8 cellular contexts compared by ENCODE assay signal in the genomic region with DNA sequence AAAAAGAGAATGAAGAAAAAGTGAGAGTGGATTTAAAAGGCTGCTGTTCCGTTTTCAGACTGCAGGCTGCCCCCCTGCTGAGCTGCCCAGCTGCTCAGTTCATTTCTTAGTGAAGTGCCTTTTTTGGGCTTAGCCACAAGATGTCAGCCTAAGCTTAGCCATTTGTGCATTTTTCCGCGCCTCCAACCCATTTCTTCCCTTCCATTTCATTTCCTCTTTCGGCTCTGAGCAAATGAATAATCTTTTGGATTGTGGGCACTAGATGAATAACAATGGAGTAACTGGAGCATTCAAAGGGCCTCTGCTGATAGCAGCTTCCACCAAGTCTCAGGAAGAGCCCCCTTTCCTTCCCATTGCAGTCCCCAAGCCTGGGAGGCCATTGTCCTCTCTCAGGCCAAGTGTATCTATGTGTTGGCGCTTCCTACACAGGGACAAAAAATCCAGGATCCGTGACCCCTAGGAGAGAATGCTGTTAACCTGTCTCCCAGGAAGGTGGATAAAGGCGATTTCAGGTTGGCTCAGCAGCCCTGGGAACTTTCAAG.
A peak's percentile ranks its signal among the peaks of the same experiment; 100 is the strongest.
DNase-seq lines count a peak whose midpoint lies in the region; ATAC-seq and TF ChIP-seq lines count a peak whose summit lies in the region.

No MANE protein-coding gene starts in this region.

- no peak overlapping the region for H3K4me3 Mint-ChIP-seq in activated CD8-positive, alpha-beta T cell treated with anti-CD3 and anti-CD28 coated beads, Interleukin-2, amount 10 ng/mL, durations not matched to agents 7 days and 5 days
- H3K4me3 Mint-ChIP-seq in glutamatergic neuron (ENCODE audit: unreplicated experiment): no peak overlapping the region

- DNase-seq in NCI-H446 treated with DMSO at 0.1 percent for 48 hours (lab: John Stamatoyannopoulos, UW) (peak; percentile 79), glutamatergic neuron (peak; percentile 72), pons (ENCODE audit: low spot score) (peak; percentile 77), mesenteric fat pad (ENCODE audit: low spot score) (no peak)
- DNase-seq in activated CD8-positive, alpha-beta T cell treated with anti-CD3 and anti-CD28 coated beads, Interleukin-2, amount 10 ng/mL, durations not matched to agents 7 days and 5 days: peak; percentile 47

- no peak overlapping the region for H3K27ac ChIP-seq in DOHH2 (ENCODE audit: low read depth, low read length)

- H3K36me3 ChIP-seq in DOHH2 (ENCODE audit: control insufficient read depth, low read length): no peaks in the 10 kb centered on the region

- H3K4me1 Mint-ChIP-seq in activated CD8-positive, alpha-beta T cell treated with anti-CD3 and anti-CD28 coated beads, Interleukin-2, amount 10 ng/mL, durations not matched to agents 7 days and 5 days (ENCODE audit: low read depth): peaks cover 8% of the 10 kb centered on the region
- peaks cover 18% of the 10 kb centered on the region for H3K4me1 Mint-ChIP-seq in glutamatergic neuron (ENCODE audit: low read depth, unreplicated experiment)

- H3K36me3 Mint-ChIP-seq in activated CD8-positive, alpha-beta T cell treated with anti-CD3 and anti-CD28 coated beads, Interleukin-2, amount 10 ng/mL, durations not matched to agents 7 days and 5 days (ENCODE audit: low read depth): no peaks in the 10 kb centered on the region
- no peaks in the 10 kb centered on the region for H3K36me3 Mint-ChIP-seq in glutamatergic neuron (ENCODE audit: unreplicated experiment)

- no peak overlapping the region for H3K4me3 ChIP-seq in DOHH2 (ENCODE audit: low read length)

- peaks cover 2% of the 10 kb centered on the region for H3K27me3 Mint-ChIP-seq in activated CD8-positive, alpha-beta T cell treated with anti-CD3 and anti-CD28 coated beads, Interleukin-2, amount 10 ng/mL, durations not matched to agents 7 days and 5 days (ENCODE audit: low read depth)
- H3K27me3 Mint-ChIP-seq in glutamatergic neuron (ENCODE audit: unreplicated experiment): no peaks in the 10 kb centered on the region

- no peaks in the 10 kb centered on the region for H3K9me3 ChIP-seq in DOHH2 (ENCODE audit: control insufficient read depth, insufficient read depth, low read length)

- no peaks in the 10 kb centered on the region for H3K9me3 Mint-ChIP-seq in activated CD8-positive, alpha-beta T cell treated with anti-CD3 and anti-CD28 coated beads, Interleukin-2, amount 10 ng/mL, durations not matched to agents 7 days and 5 days (ENCODE audit: insufficient read depth)
- H3K9me3 Mint-ChIP-seq in glutamatergic neuron (ENCODE audit: unreplicated experiment): peaks cover 3% of the 10 kb centered on the region

- no peaks in the 10 kb centered on the region for H3K27me3 ChIP-seq in DOHH2 (ENCODE audit: control insufficient read depth, low read length)

- TF ChIP-seq CTCF in DOHH2 (IDR thresholded peaks at IDR 0.05; ENCODE audit: low read depth, low read length, poor library complexity, severe bottlenecking) (peak; percentile 75), glutamatergic neuron (IDR thresholded peaks at IDR 0.05; ENCODE audit: partially characterized antibody, unreplicated experiment) (peak; percentile 84)

- no peaks in the 10 kb centered on the region for H3K79me2 ChIP-seq in DOHH2 (ENCODE audit: control insufficient read depth, low read length)

- CTCF ChIA-PET in activated CD8-positive, alpha-beta T cell treated with anti-CD3 and anti-CD28 coated beads, Interleukin-2, amount 10 ng/mL, durations not matched to agents 7 days and 5 days (lab: Charles Lee): interaction anchor here (0.7 to 3.8 kb wide), 10 partner anchors 10 to 621 kb away, joined by 3 to 16 read pairs (median 7); no protein-coding TSS in a partner anchor

- POLR2A ChIA-PET in activated CD8-positive, alpha-beta T cell treated with anti-CD3 and anti-CD28 coated beads, Interleukin-2, amount 10 ng/mL, durations not matched to agents 7 days and 5 days (lab: Charles Lee): no interaction called here

- no peaks in the 10 kb centered on the region for H3K9me2 ChIP-seq in DOHH2 (replicated peaks; ENCODE audit: control insufficient read depth, low read length)

- ATAC-seq in GM19463 (IDR thresholded peaks at IDR 0.05; ENCODE audit: unreplicated experiment) (peak; percentile 97), HG03439 (IDR thresholded peaks at IDR 0.05; ENCODE audit: unreplicated experiment) (peak; percentile 88)
- ATAC-seq in activated CD8-positive, alpha-beta T cell treated with anti-CD3 and anti-CD28 coated beads, Interleukin-2, amount 10 ng/mL, durations not matched to agents 7 days and 5 days: peak; percentile 82

- H3F3A ChIP-seq in DOHH2 (ENCODE audit: control insufficient read depth, insufficient read depth): no peaks in the 10 kb centered on the region

- H3K4me2 ChIP-seq in DOHH2 (ENCODE audit: low read length): no peak overlapping the region

- H4K20me1 ChIP-seq in DOHH2 (ENCODE audit: control insufficient read depth, insufficient read depth, low read depth, low read length): no peaks in the 10 kb centered on the region

- H3K27ac Mint-ChIP-seq in activated CD8-positive, alpha-beta T cell treated with anti-CD3 and anti-CD28 coated beads, Interleukin-2, amount 10 ng/mL, durations not matched to agents 7 days and 5 days: no peak overlapping the region
- no peak overlapping the region for H3K27ac Mint-ChIP-seq in glutamatergic neuron (ENCODE audit: unreplicated experiment)

- H3K4me1 ChIP-seq in DOHH2 (ENCODE audit: control insufficient read depth, low read length): no peaks in the 10 kb centered on the region
